In the genomic region with DNA sequence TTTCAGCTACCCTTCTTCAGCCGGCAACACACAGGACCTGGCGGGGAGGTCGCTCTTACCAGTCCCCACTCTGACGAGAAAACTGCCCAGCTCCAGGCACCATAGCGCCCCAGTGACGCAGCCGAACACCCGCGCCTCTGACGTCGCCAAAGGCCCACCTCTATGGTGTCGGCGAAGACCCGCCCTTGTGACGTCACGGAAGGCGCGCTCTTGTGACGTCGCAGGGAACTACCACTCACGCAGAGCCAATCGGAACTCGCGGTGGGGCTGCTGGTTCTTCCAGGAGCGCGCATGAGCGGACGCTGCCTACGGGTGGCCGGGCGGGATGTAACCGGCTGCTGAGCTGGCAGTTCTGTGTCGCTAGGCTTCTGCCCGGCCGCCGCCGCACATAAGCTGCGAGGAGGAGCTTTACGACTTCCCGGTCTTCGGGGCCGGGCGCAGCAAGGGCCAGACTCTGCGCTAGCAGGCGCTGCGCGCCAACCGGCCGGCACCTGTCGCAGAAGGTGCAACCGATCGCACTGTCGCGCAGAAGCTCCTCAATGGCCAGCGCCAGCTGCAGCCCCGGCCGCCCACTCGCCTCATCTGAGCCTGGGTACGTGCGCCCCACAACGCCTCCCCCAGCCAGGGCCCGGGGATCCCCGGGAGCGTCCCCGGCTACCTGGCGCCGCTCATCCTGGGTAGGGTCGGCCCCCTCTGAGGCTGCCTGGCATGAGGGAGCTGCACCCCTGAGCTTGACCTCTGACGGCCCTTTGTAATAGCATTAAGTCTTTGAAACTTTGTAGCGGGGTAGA, we compare ENCODE assay signal across 8 cellular contexts.
DNase-seq lines count a peak whose midpoint lies in the region; ATAC-seq, FAIRE-seq and TF ChIP-seq lines count a peak whose summit lies in the region.
"Not testable (repeated sequence)": the region's sequence is repeated elsewhere in the genome, so short reads cannot be mapped to it uniquely, and the experiment has no call there.

No MANE protein-coding gene starts in this region.

- peak; percentile 65 for DNase-seq in D721Med (ENCODE audit: insufficient read length, low spot score)
- peak; percentile 90 for DNase-seq in HuH-7 (ENCODE audit: low spot score)
- peak; percentile 99 for DNase-seq in activated T-cell treated with anti-CD3 and anti-CD28 coated beads for 1 hour (ENCODE audit: low read depth)
- peak; percentile 99 for DNase-seq in epithelial cell of esophagus (ENCODE audit: low read depth)
- peak; percentile 99 to 100 for DNase-seq in stimulated activated CD8-positive, alpha-beta memory T cell treated with anti-CD3 and anti-CD28 coated beads, Interleukin-2, amount 100 ng/mL, for 48 hours (ENCODE audit: low read depth in 2 of 2)

- H3K4me1 ChIP-seq in OCI-LY1 (ENCODE audit: insufficient read depth, low read length, severe bottlenecking); mononuclear cell (ENCODE audit: insufficient read depth, low read length): not testable (repeated sequence)

- not testable (repeated sequence) for H2AFZ ChIP-seq in OCI-LY1 (ENCODE audit: low read length)

- not testable (repeated sequence) for FAIRE-seq in D721Med (lab: Jason Lieb, UNC)

- ATAC-seq in GM21526 (IDR thresholded peaks at IDR 0.05; ENCODE audit: low FRiP score, unreplicated experiment), result peak; percentile 100

- not testable (repeated sequence) for H3K36me3 ChIP-seq in OCI-LY1 (ENCODE audit: insufficient read depth, low read length)

- H3K4me3 ChIP-seq in OCI-LY1 (ENCODE audit: low read depth, low read length, poor library complexity, severe bottlenecking) (peak overlapping the region; percentile 72), epithelial cell of esophagus (ENCODE audit: low read length) (peak overlapping the region; percentile 55), mononuclear cell (ENCODE audit: low read length) (peak overlapping the region; percentile 47)

- H3K27ac ChIP-seq in OCI-LY1 (ENCODE audit: low read depth, low read length, poor library complexity, severe bottlenecking), result peak overlapping the region; percentile 73

- peak overlapping the region; percentile 71 for H3K9ac ChIP-seq in OCI-LY1 (ENCODE audit: low read length)

- H3K9me2 ChIP-seq in OCI-LY1 (ENCODE audit: low read depth, low read length), result not testable (repeated sequence)

- H4K20me1 ChIP-seq in OCI-LY1 (ENCODE audit: insufficient read depth, low read length), result not testable (repeated sequence)

- H3F3A ChIP-seq in OCI-LY1 (ENCODE audit: insufficient read depth, low read length), result not testable (repeated sequence)

- H3K9me3 ChIP-seq in OCI-LY1 (ENCODE audit: low read length); mononuclear cell (ENCODE audit: low read depth, low read length): not testable (repeated sequence)

- TF ChIP-seq CTCF in D721Med (IDR thresholded peaks at IDR 0.05; ENCODE audit: insufficient read depth, missing control alignments); OCI-LY1 (IDR thresholded peaks at IDR 0.05; ENCODE audit: low read length); epithelial cell of esophagus (IDR thresholded peaks at IDR 0.05; ENCODE audit: insufficient read depth, low read depth, low read length, missing control alignments): not testable (repeated sequence)

- H3K4me2 ChIP-seq in OCI-LY1 (ENCODE audit: low read length), result peak overlapping the region; percentile 71

- H3K27me3 ChIP-seq in OCI-LY1 (ENCODE audit: insufficient read depth, low read length); mononuclear cell (ENCODE audit: insufficient read depth, low read length): not testable (repeated sequence)

- not testable (repeated sequence) for H3K79me2 ChIP-seq in OCI-LY1 (ENCODE audit: insufficient read depth, low read length)

Comparison
In these comparisons a context has a peak if more than half of its experiments do, and no peak if none do; other contexts are left out.
1. Peak in every context shown above with its lines: DNase-seq, ATAC-seq, H3K4me3 ChIP-seq and H3K27ac ChIP-seq.